In genomic region chr2:69018629-69019227, GRCh38 we compare ENCODE assay signal across 20 cellular contexts. TPM values are rescaled to one million over a fixed set of nuclear protein-coding genes. Genes with fewer than 3 reads are reported as not detected.
"Had no signal": no experiment of that assay in that cellular context is flagged by ENCODE, and none has a peak within 500 bp of the region (broad histone marks: within the 10 kb centered on the region; RNA-seq: fewer than 3 reads in every experiment).

No MANE protein-coding gene starts in this region.

- DNase-seq: activated CD4-positive, alpha-beta T cell treated with anti-CD3 and anti-CD28 coated beads, Interleukin-2, amount 50 U/mL, for 48 hours; activated CD4-positive, CD25-positive, alpha-beta regulatory T cell treated with anti-CD3 and anti-CD28 coated beads, Interleukin-2, amount 50 U/mL, for 72 hours; activated naive CD4-positive, alpha-beta T cell treated with anti-CD3 and anti-CD28 coated beads, Interleukin-2, amount 10 ng/mL, durations not matched to agents 7 days and 5 days; cerebellar nuclear complex; effector memory CD4-positive, alpha-beta T cell; hippocampal formation; kidney; left lung; mammary epithelial cell; naive B cell; pancreas; thyroid gland had no signal

- H3K9ac ChIP-seq: neural progenitor cell had no signal

- H2AFZ ChIP-seq: neural progenitor cell had no signal

- H3K4me2 ChIP-seq: neural progenitor cell had no signal

- H3K27ac ChIP-seq: ascending aorta, breast epithelium, left lung, neural progenitor cell, pancreas, sigmoid colon, thyroid gland had no signal

- H3K36me3 ChIP-seq: ascending aorta, breast epithelium, left lung, neural progenitor cell, pancreas, sigmoid colon, thyroid gland had no signal

- FAIRE-seq: kidney, pancreas had no signal

- H3K4me1 ChIP-seq: breast epithelium had no signal

- H3K9me3 ChIP-seq: ascending aorta, breast epithelium, left lung, pancreas, sigmoid colon, thyroid gland had no signal

- ATAC-seq: activated T-helper 17 cell treated with anti-CD3 and anti-CD28 coated beads, Interleukin-2, amount 50 U/mL, for 72 hours; left lung; pancreas; stimulated activated memory B cell treated with anti-CD40 and anti-IgM and Interleukin-4, amounts not matched to agents 10 μg/mL and 1 μg/mL and 100 μg/mL, for 72 hours had no signal

- H3K27me3 ChIP-seq: ascending aorta, breast epithelium, sigmoid colon, thyroid gland had no signal

- H3K4me3 ChIP-seq: breast epithelium, left lung, neural progenitor cell, pancreas, sigmoid colon, thyroid gland had no signal

RNA-seq across cellular contexts. Expression of gene GKN1, which starts 44.3 kb away (rescaled TPM):
- total RNA-seq: activated T-helper 17 cell treated with anti-CD3 and anti-CD28 coated beads, Interleukin-2, amount 50 U/mL, for 72 hours; breast epithelium; glomerular endothelial cell; kidney; left lung; mammary epithelial cell; sigmoid colon; thyroid gland; urinary bladder had no signal
- polyA plus RNA-seq: mammary epithelial cell had no signal
